Comparison of ENCODE assay signal across 8 cellular contexts in the genomic region with DNA sequence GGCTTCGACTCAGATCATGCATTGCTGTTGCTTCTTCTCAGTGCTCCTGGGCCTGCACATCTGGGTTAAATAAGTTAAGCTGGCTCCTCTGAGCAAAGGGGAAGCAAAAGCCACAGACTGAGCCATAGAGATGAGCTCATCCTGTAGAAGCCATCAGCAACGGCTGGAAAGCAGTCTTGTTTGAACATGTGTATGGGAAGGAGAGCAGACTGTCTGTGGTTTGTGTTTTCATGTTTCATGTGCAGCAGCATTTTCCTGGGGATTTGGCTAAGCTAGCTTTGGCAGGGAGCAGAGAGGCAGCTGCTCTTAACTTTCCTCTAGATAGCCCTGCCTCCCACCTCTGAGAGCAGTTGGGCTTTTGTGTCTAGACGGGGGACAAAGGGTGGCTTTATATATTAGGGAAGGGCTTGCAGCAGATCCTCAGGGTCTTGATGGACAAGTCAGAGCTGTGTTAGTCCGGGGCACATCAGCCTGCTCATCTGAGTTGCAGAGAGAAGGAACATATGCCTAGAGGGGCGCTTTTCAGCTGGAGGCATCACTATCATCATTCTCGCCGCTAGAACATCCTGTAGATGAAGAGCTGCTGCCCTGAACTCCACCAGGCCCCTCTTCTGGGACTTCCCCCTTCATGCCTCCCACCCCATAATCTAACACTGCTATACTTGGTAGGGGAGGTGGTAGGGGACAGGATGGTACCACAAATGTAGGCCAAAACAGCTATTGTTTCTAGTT. TPM values are rescaled to one million over a fixed set of nuclear protein-coding genes. Genes with fewer than 3 reads are reported as not detected.
DNase-seq lines count a peak whose midpoint lies in the region; ATAC-seq and TF ChIP-seq lines count a peak whose summit lies in the region.

No MANE protein-coding gene starts in this region.

- H3K27ac ChIP-seq in neuronal stem cell (replicated peaks; ENCODE audit: low read length): no peak overlapping the region

- H3K18ac ChIP-seq in neuronal stem cell (ENCODE audit: low read length): peak overlapping the region; percentile 11

- no peak overlapping the region for H2AFZ ChIP-seq in neuronal stem cell (ENCODE audit: low read length)

- no peaks in the 10 kb centered on the region for H3K27me3 ChIP-seq in neuronal stem cell (ENCODE audit: control insufficient read depth in 3 of 3, insufficient read depth in 3 of 3, low read depth in 1 of 3, low read length in 3 of 3)

- H4K8ac ChIP-seq in neuronal stem cell (ENCODE audit: low read depth, low read length): no peak overlapping the region

- H3K9me3 Mint-ChIP-seq in CD14-positive monocyte: no peaks in the 10 kb centered on the region

- H3K14ac ChIP-seq in neuronal stem cell (ENCODE audit: low read length): peak overlapping the region; percentile 31

- ATAC-seq in GM19025 (IDR thresholded peaks at IDR 0.05; ENCODE audit: low read depth, unreplicated experiment): peak; percentile 86
- ATAC-seq in HG03175 (IDR thresholded peaks at IDR 0.05; ENCODE audit: unreplicated experiment): peak; percentile 75

- H3K27me3 Mint-ChIP-seq in CD14-positive monocyte (ENCODE audit: low read depth in 3 of 3): no peaks in the 10 kb centered on the region

- no peak overlapping the region for H3K4me2 ChIP-seq in neuronal stem cell (ENCODE audit: insufficient read depth, low read length, poor library complexity, severe bottlenecking)

- no peak overlapping the region for H3K23ac ChIP-seq in neuronal stem cell (ENCODE audit: low read depth, low read length, poor library complexity)

- no peak overlapping the region for H3K4me3 ChIP-seq in neuronal stem cell (ENCODE audit: low read length in 2 of 2)

- DNase-seq in CD14-positive monocyte (ENCODE audit: low spot score) (peak; percentile 69), SKM-1 treated with dmso at 0.1 percent for 144 hours (lab: John Stamatoyannopoulos, UW; ENCODE audit: unreplicated experiment) (peak; percentile 96), epidermal melanocyte (ENCODE audit: insufficient read length, low spot score) (peak; percentile 71), neuronal stem cell (ENCODE audit: low spot score) (no peak), HUDEP-2 (lab: John Stamatoyannopoulos, UW; ENCODE audit: unreplicated experiment in 76 of 76) (no peak), NCI-H146 treated with DMSO at 0.1 percent for 48 hours (lab: John Stamatoyannopoulos, UW; ENCODE audit: unreplicated experiment) (no peak)

- H3K27ac Mint-ChIP-seq in CD14-positive monocyte: peak overlapping the region; percentile 69 to 89 (median 84)

- TF ChIP-seq CTCF in CD14-positive monocyte (IDR thresholded peaks at IDR 0.05): no peak

- no peak overlapping the region for H2BK120ac ChIP-seq in neuronal stem cell (ENCODE audit: low read depth, low read length)

- H3K4me3 Mint-ChIP-seq in CD14-positive monocyte: peak overlapping the region in 1 of 2 donors; percentile 77

- peaks cover 0 to 4% of the 10 kb centered on the region in 2 donors for H3K9me3 ChIP-seq in neuronal stem cell (replicated peaks in 1 of 2; ENCODE audit: control insufficient read depth in 2 of 2, insufficient read depth in 1 of 2, low read depth in 1 of 2, low read length in 2 of 2)

- H2BK5ac ChIP-seq in neuronal stem cell (ENCODE audit: low read length): no peak overlapping the region

- peaks cover 4 to 9% of the 10 kb centered on the region in 2 donors for H3K4me1 ChIP-seq in neuronal stem cell (ENCODE audit: control insufficient read depth in 2 of 2, insufficient read depth in 1 of 2, low read depth in 1 of 2, low read length in 2 of 2)

- no peak overlapping the region for H3K4ac ChIP-seq in neuronal stem cell (ENCODE audit: low read length)

- H3K9ac ChIP-seq in neuronal stem cell (ENCODE audit: low read depth, low read length, poor library complexity): no peak overlapping the region

- no peak overlapping the region for H2AK5ac ChIP-seq in neuronal stem cell (ENCODE audit: low read depth, low read length)

- H3K4me1 Mint-ChIP-seq in CD14-positive monocyte: peaks cover 52% of the 10 kb centered on the region

- intact Hi-C loops in CD14-positive monocyte (cut with micrococcal nuclease): no loop called here

- H3K79me1 ChIP-seq in neuronal stem cell (ENCODE audit: low read depth, low read length): peaks cover 2% of the 10 kb centered on the region

- H2BK12ac ChIP-seq in neuronal stem cell (ENCODE audit: low read length): no peak overlapping the region

- no peak overlapping the region for H2BK15ac ChIP-seq in neuronal stem cell (ENCODE audit: low read length)

- H3K36me3 Mint-ChIP-seq in CD14-positive monocyte: peaks cover 15 to 32% of the 10 kb centered on the region in 2 donors

- no CpG with 5 or more reads among the region's 7 CpGs for WGBS in neuronal stem cell (ENCODE audit: extremely low coverage in 2 of 2, insufficient read length in 2 of 2, insufficient replicate concordance in 1 of 2), 2 donors

- no peak overlapping the region for H4K91ac ChIP-seq in neuronal stem cell (ENCODE audit: low read depth, low read length, poor library complexity)

- peaks cover 0 to 14% of the 10 kb centered on the region in 2 donors for H3K36me3 ChIP-seq in neuronal stem cell (replicated peaks in 1 of 2; ENCODE audit: control insufficient read depth in 2 of 2, insufficient read depth in 2 of 2, low read length in 2 of 2)

RNA-seq across cellular contexts. Expression of gene DCPS, which starts 14.9 kb away (rescaled TPM):
- 10 to 100 TPM; 30.4 to 30.7 TPM for polyA plus RNA-seq in CD14-positive monocyte
- polyA plus RNA-seq in neuronal stem cell (2013, experiment 1 of 2): 21.3 TPM
- 21.8 TPM for polyA plus RNA-seq in neuronal stem cell (2013, experiment 2 of 2)

RNA-seq across cellular contexts. Expression of gene TIRAP, which starts 35.9 kb away (rescaled TPM):
- 10 to 100 TPM in 1 of 2 donors, 1 to 10 TPM in 1; 7.0 to 13.8 TPM for polyA plus RNA-seq in CD14-positive monocyte
- 4.2 TPM for polyA plus RNA-seq in neuronal stem cell (2013, experiment 1 of 2)
- polyA plus RNA-seq in neuronal stem cell (2013, experiment 2 of 2): 4.2 TPM

RNA-seq across cellular contexts. Expression of gene ST3GAL4, which starts 36.7 kb away (rescaled TPM):
- 10 to 100 TPM in 1 of 2 donors, 1 to 10 TPM in 1; 7.8 to 10.1 TPM for polyA plus RNA-seq in CD14-positive monocyte
- polyA plus RNA-seq in neuronal stem cell (2013, experiment 1 of 2): 12.7 TPM
- polyA plus RNA-seq in neuronal stem cell (2013, experiment 2 of 2): 11.2 TPM

RNA-seq across cellular contexts. Expression of gene FOXRED1, which starts 49.9 kb away (rescaled TPM):
- 10 to 100 TPM; 15.2 to 15.4 TPM for polyA plus RNA-seq in CD14-positive monocyte
- polyA plus RNA-seq in neuronal stem cell (2013, experiment 1 of 2): 23.1 TPM
- polyA plus RNA-seq in neuronal stem cell (2013, experiment 2 of 2): 23.5 TPM

RNA-seq across cellular contexts. Expression of gene SRPRA, which starts 50.1 kb away (rescaled TPM):
- polyA plus RNA-seq in CD14-positive monocyte: 10 to 100 TPM; 68.7 to 87.6 TPM
- 34.6 TPM for polyA plus RNA-seq in neuronal stem cell (2013, experiment 1 of 2)
- 34.7 TPM for polyA plus RNA-seq in neuronal stem cell (2013, experiment 2 of 2)

Comparison
In these comparisons a context has a peak if more than half of its experiments do, and no peak if none do; other contexts are left out.
1. DNase-seq: peak in CD14-positive monocyte (single experiment), SKM-1 treated with dmso at 0.1 percent for 144 hours (single experiment) and epidermal melanocyte (single experiment); none in neuronal stem cell (single experiment), HUDEP-2 (0 of 76) and NCI-H146 treated with DMSO at 0.1 percent for 48 hours (single experiment).